Comparison of ENCODE assay signal across 19 cellular contexts in the genomic region with DNA sequence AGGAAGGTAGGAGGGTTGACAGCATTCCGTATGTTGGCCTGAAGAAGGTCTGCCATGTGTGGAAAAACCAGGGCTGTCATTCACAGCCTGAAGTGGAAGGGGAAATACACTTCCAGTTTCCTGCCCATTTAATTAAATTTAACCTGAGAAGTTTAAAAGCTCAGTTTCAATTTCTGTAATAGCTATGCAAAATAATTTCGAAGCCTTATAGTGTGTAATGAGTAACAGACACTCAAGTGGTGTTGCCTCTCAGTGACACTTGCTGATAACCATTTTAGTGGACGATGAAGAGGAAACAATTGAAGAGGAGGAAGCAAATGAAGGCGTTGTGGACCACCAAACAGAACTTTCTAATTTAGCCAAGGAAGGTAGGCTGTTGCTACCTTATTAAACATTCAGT. TPM values are rescaled to one million over a fixed set of nuclear protein-coding genes. Genes with fewer than 3 reads are reported as not detected.
A peak's percentile ranks its signal among the peaks of the same experiment; 100 is the strongest.
DNase-seq lines count a peak whose midpoint lies in the region; ATAC-seq and TF ChIP-seq lines count a peak whose summit lies in the region.
"Had no signal": no experiment of that assay in that cellular context is flagged by ENCODE, and none has a peak within 500 bp of the region (broad histone marks: within the 10 kb centered on the region; RNA-seq: fewer than 3 reads in every experiment).

No MANE protein-coding gene starts in this region.

- H3K4me1 Mint-ChIP-seq in glutamatergic neuron (ENCODE audit: low read depth, unreplicated experiment): peaks cover 25% of the 10 kb centered on the region
- peaks cover 29% of the 10 kb centered on the region for H3K4me1 Mint-ChIP-seq in chondrocyte (ENCODE audit: low read depth)

- no peak overlapping the region for H3K27ac Mint-ChIP-seq in glutamatergic neuron (ENCODE audit: unreplicated experiment)
- H3K27ac Mint-ChIP-seq in chondrocyte (ENCODE audit: unreplicated experiment): no peak overlapping the region

- H3K4me3 Mint-ChIP-seq in glutamatergic neuron (ENCODE audit: unreplicated experiment) (no peak overlapping the region), chondrocyte (ENCODE audit: unreplicated experiment) (no peak overlapping the region)
- H3K4me3 Mint-ChIP-seq: H9 had no signal

- H3K36me3 Mint-ChIP-seq in glutamatergic neuron (ENCODE audit: unreplicated experiment): peaks cover 20% of the 10 kb centered on the region
- H3K36me3 Mint-ChIP-seq in chondrocyte (ENCODE audit: low read depth): peaks cover 32% of the 10 kb centered on the region

- H3K36me3 ChIP-seq in lower lobe of right lung: peaks cover 87% of the 10 kb centered on the region

- ATAC-seq in GM18511 (IDR thresholded peaks at IDR 0.05; ENCODE audit: unreplicated experiment): peak; percentile 85
- peak; percentile 84 for ATAC-seq in GM19395 (IDR thresholded peaks at IDR 0.05; ENCODE audit: unreplicated experiment)
- ATAC-seq in HG02759 (IDR thresholded peaks at IDR 0.05; ENCODE audit: unreplicated experiment): peak; percentile 73
- ATAC-seq in HG03457 (IDR thresholded peaks at IDR 0.05; ENCODE audit: unreplicated experiment): peak; percentile 74
- ATAC-seq in lower lobe of right lung: no peak

- no peak overlapping the region for H3K4me3 ChIP-seq in lower lobe of right lung
- H3K4me3 ChIP-seq: BLaER1, coronary artery, suprapubic skin had no signal

- H3K27me3 ChIP-seq in lower lobe of right lung (ENCODE audit: low read depth): no peaks in the 10 kb centered on the region
- H3K27me3 ChIP-seq: BLaER1, suprapubic skin had no signal

- H3K9me3 Mint-ChIP-seq in glutamatergic neuron (ENCODE audit: unreplicated experiment): peaks cover 5% of the 10 kb centered on the region
- no peaks in the 10 kb centered on the region for H3K9me3 Mint-ChIP-seq in chondrocyte (ENCODE audit: low read depth)
- H3K9me3 Mint-ChIP-seq: H9 had no signal

- no peaks in the 10 kb centered on the region for H3K4me1 ChIP-seq in lower lobe of right lung
- H3K4me1 ChIP-seq: suprapubic skin had no signal

- H3K27ac ChIP-seq in lower lobe of right lung: no peak overlapping the region
- H3K27ac ChIP-seq: BLaER1, coronary artery, suprapubic skin, WERI-Rb-1 had no signal

- H3K9me3 ChIP-seq in lower lobe of right lung: no peaks in the 10 kb centered on the region
- H3K9me3 ChIP-seq: BLaER1, suprapubic skin had no signal

- intact Hi-C loops in lower lobe of right lung (cut with DNase I): no loop called here

- H3K27me3 Mint-ChIP-seq in glutamatergic neuron (ENCODE audit: unreplicated experiment): peaks cover 11% of the 10 kb centered on the region
- no peaks in the 10 kb centered on the region for H3K27me3 Mint-ChIP-seq in chondrocyte (ENCODE audit: low read depth)

- TF ChIP-seq CTCF in glutamatergic neuron (IDR thresholded peaks at IDR 0.05; ENCODE audit: partially characterized antibody, unreplicated experiment): no peak
- TF ChIP-seq CTCF in chondrocyte (IDR thresholded peaks at IDR 0.05): no peak
- TF ChIP-seq CTCF in lower lobe of right lung (IDR thresholded peaks at IDR 0.05): no peak

- DNase-seq in SHP77 treated with DMSO at 0.1 percent for 48 hours (lab: John Stamatoyannopoulos, UW) (no peak), glutamatergic neuron (no peak), chondrocyte (ENCODE audit: low spot score) (no peak), lower lobe of right lung (no peak)
- DNase-seq: activated CD8-positive, alpha-beta memory T cell treated with anti-CD3 and anti-CD28 coated beads, Interleukin-2, amount 50 U/mL, for 4 hours; amniotic stem cell; DND-41; H9; mammary epithelial cell; MM.1S; NCI-H2171 treated with DMSO at 0.1 percent for 48 hours; WERI-Rb-1 had no signal

RNA-seq across cellular contexts. Expression of a gene that starts 44.8 kb away (rescaled TPM):
- 85.8 TPM for total RNA-seq in glutamatergic neuron (ENCODE audit: unreplicated experiment)
- total RNA-seq in chondrocyte: 35.9 to 48.0 TPM (median 36.8 TPM) in 3 replicates
- 46.2 TPM for total RNA-seq in lower lobe of right lung

Comparison
In these comparisons a context has a peak if more than half of its experiments do, and no peak if none do; other contexts are left out.
1. ATAC-seq: peak in GM18511 (single experiment), GM19395 (single experiment), HG02759 (single experiment) and HG03457 (single experiment); none in lower lobe of right lung (0 of 2).